28 cellular contexts compared by ENCODE assay signal in the genomic region with DNA sequence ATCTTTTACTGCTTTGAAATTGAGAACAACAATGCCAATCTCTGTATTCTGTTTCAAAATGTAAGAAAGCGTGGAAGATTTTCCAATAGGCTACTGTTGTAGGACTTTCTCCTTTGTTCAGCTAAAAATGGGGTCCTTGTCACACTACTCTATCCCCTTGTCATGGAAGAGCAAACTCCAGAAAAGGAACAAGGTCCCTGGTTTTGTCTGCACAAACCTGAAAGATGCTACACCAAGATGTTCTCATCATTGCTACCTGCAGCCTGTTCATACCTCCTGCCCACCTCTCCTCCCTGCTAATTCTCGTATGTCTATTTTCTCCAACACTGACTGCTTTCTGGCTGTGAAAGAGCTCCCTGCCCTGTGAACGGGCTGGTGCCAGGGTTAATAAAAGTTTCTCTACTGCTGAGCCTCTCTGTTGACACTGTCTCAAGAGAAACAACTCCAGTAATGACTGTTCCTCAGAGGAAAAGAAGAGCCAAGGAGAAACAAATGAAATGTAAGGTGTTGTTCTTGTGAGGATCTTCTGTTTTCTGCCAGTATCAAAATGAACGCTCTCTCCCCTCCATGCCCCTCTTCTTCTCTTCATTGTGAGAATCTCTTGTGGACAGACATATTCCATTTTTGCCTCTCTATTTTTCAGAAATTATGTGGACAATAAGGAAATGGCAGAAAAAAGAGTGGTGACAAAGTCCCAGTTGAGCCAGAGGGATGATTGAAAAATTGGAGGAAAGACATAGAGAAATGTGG.
DNase-seq lines count a peak whose midpoint lies in the region; FAIRE-seq and TF ChIP-seq lines count a peak whose summit lies in the region.
"Had no signal": no experiment of that assay in that cellular context is flagged by ENCODE, and none has a peak within 500 bp of the region (broad histone marks: within the 10 kb centered on the region; RNA-seq: fewer than 3 reads in every experiment).

No MANE protein-coding gene starts in this region.

- H3K36me3 Mint-ChIP-seq in CD8-positive, alpha-beta memory T cell, result peaks cover 0 to 2% (median 0%) of the 10 kb centered on the region in 3 donors

- no peak for DNase-seq in CD8-positive, alpha-beta memory T cell
- DNase-seq in OCI-M1 (lab: John Stamatoyannopoulos, UW) (peak; percentile 54), keratinocyte (ENCODE audit: low read depth, low spot score) (no peak), DMS114 treated with DMSO at 0.1 percent for 48 hours (lab: John Stamatoyannopoulos, UW; ENCODE audit: unreplicated experiment) (no peak), NCI-H524 (lab: John Stamatoyannopoulos, UW) (no peak)
- no peak for DNase-seq in stimulated activated CD4-positive, alpha-beta T cell treated with anti-CD3 and anti-CD28 coated beads, Interleukin-2, amount 100 ng/mL, for 48 hours
- DNase-seq: ACHN; BE2C; Calu3; DMS153; DND-41; Kasumi-1; MV-4-11; NCI-H1105; NCI-H1436 treated with DMSO at 0.1 percent for 48 hours; NCI-H1930; NCI-H446; NCI-H526; NCI-H82; NK-92 treated with Interleukin-12 subunit alpha and Interleukin-12 subunit beta, amount 100 ng/mL, for 24 hours; PC-9; RPMI8226; SHP77 had no signal

- no peaks in the 10 kb centered on the region for H4K20me1 ChIP-seq in keratinocyte (ENCODE audit: control insufficient read depth, extremely low read depth, insufficient read depth, low read length)

- H3K27me3 Mint-ChIP-seq in CD8-positive, alpha-beta memory T cell, result peaks cover 2 to 17% of the 10 kb centered on the region in 2 donors

- POLR2A ChIA-PET in CD8-positive, alpha-beta memory T cell (lab: Charles Lee), result no interaction called here

- H3K36me3 ChIP-seq in CD8-positive, alpha-beta memory T cell (ENCODE audit: insufficient read depth, low read length), result no peaks in the 10 kb centered on the region
- H3K36me3 ChIP-seq in keratinocyte (ENCODE audit: control insufficient read depth in 2 of 2, extremely low read depth in 1 of 2, insufficient read depth in 2 of 2, low read length in 2 of 2), result no peaks in the 10 kb centered on the region
- no peaks in the 10 kb centered on the region for H3K36me3 ChIP-seq in parathyroid adenoma (ENCODE audit: control insufficient read depth, insufficient read depth, low read length)
- H3K36me3 ChIP-seq: BE2C had no signal

- H3K4me3 Mint-ChIP-seq in CD8-positive, alpha-beta memory T cell, result no peak overlapping the region
- H3K4me3 Mint-ChIP-seq: CD14-positive monocyte had no signal

- H3K9me3 Mint-ChIP-seq in CD8-positive, alpha-beta memory T cell, result peaks cover 0 to 2% (median 0%) of the 10 kb centered on the region in 5 donors

- H3K4me1 Mint-ChIP-seq in CD8-positive, alpha-beta memory T cell, result no peaks in the 10 kb centered on the region

- H3K27ac Mint-ChIP-seq in CD8-positive, alpha-beta memory T cell, result no peak overlapping the region

- peak overlapping the region; percentile 80 for H3K27ac ChIP-seq in CD8-positive, alpha-beta memory T cell (ENCODE audit: low read depth, low read length)
- H3K27ac ChIP-seq in keratinocyte (ENCODE audit: control insufficient read depth, insufficient read depth, low read length), result no peak overlapping the region
- peak overlapping the region; percentile 69 for H3K27ac ChIP-seq in parathyroid adenoma
- H3K27ac ChIP-seq: 22Rv1, PC-9 had no signal

- FAIRE-seq in keratinocyte (lab: Jason Lieb, UNC), result peak; percentile 5
- FAIRE-seq: GM12892, H54 had no signal

- no peaks in the 10 kb centered on the region for H3K27me3 ChIP-seq in CD8-positive, alpha-beta memory T cell (ENCODE audit: insufficient read depth, low read length, poor library complexity, severe bottlenecking)
- H3K27me3 ChIP-seq in keratinocyte (ENCODE audit: control insufficient read depth, extremely low read depth, insufficient read depth, low read length) (no peaks in the 10 kb centered on the region), parathyroid adenoma (ENCODE audit: control insufficient read depth, insufficient read depth, low read length) (no peaks in the 10 kb centered on the region)
- H3K27me3 ChIP-seq: BE2C had no signal

- no peaks in the 10 kb centered on the region for H3K4me1 ChIP-seq in CD8-positive, alpha-beta memory T cell (ENCODE audit: insufficient read depth, low read length)
- no peaks in the 10 kb centered on the region for H3K4me1 ChIP-seq in keratinocyte (ENCODE audit: control insufficient read depth, extremely low read depth, insufficient read depth, low read length)
- H3K4me1 ChIP-seq in parathyroid adenoma, result peaks cover 69% of the 10 kb centered on the region

- H3K9me3 ChIP-seq in CD8-positive, alpha-beta memory T cell (ENCODE audit: low read length), result no peaks in the 10 kb centered on the region
- H3K9me3 ChIP-seq in keratinocyte (ENCODE audit: control insufficient read depth, low read depth, low read length), result no peaks in the 10 kb centered on the region
- no peaks in the 10 kb centered on the region for H3K9me3 ChIP-seq in parathyroid adenoma (ENCODE audit: control insufficient read depth, low read length)
- H3K9me3 ChIP-seq: BE2C had no signal

- H3K9ac ChIP-seq in keratinocyte (ENCODE audit: control insufficient read depth, extremely low read depth, insufficient read depth, low read length) (no peak overlapping the region), parathyroid adenoma (no peak overlapping the region)

- H3K79me2 ChIP-seq in keratinocyte (ENCODE audit: control insufficient read depth, insufficient read depth, low read length), result no peaks in the 10 kb centered on the region
- no peaks in the 10 kb centered on the region for H3K79me2 ChIP-seq in parathyroid adenoma

- no peak overlapping the region for H2AFZ ChIP-seq in keratinocyte (ENCODE audit: control insufficient read depth, low read length)
- peak overlapping the region; percentile 71 for H2AFZ ChIP-seq in parathyroid adenoma
- H2AFZ ChIP-seq: PC-9 had no signal

- dilution Hi-C loops in keratinocyte (cut with MboI; ENCODE audit: extremely low pct_ligation_motif_present, low sequenced_read_pairs), result no loop called here

- no peak overlapping the region for H3K4me3 ChIP-seq in CD8-positive, alpha-beta memory T cell (ENCODE audit: low read length)
- H3K4me3 ChIP-seq in keratinocyte (ENCODE audit: control insufficient read depth in 2 of 3, extremely low read depth in 1 of 3, insufficient read depth in 2 of 3, low read depth in 1 of 3, low read length in 3 of 3), result no peak overlapping the region
- H3K4me3 ChIP-seq in parathyroid adenoma (ENCODE audit: low read depth, low read length), result no peak overlapping the region
- H3K4me3 ChIP-seq: PC-9 had no signal

- H3K9me1 ChIP-seq in keratinocyte (ENCODE audit: control insufficient read depth, extremely low read depth, insufficient read depth, low read length), result no peaks in the 10 kb centered on the region

- CTCF ChIA-PET in CD8-positive, alpha-beta memory T cell (lab: Charles Lee), result no interaction called here

- H3K4me2 ChIP-seq in keratinocyte (ENCODE audit: control insufficient read depth, extremely low read depth, insufficient read depth, low read depth, low read length) (no peak overlapping the region), parathyroid adenoma (ENCODE audit: low read length) (no peak overlapping the region)
- H3K4me2 ChIP-seq: PC-9 had no signal

- TF ChIP-seq CTCF in keratinocyte (optimal IDR thresholded peaks at IDR 0.05 in 1 of 3, IDR thresholded peaks at IDR 0.05 in 1 of 3, conservative IDR thresholded peaks at IDR 0.05 in 1 of 3; ENCODE audit: extremely low read depth in 1 of 3, insufficient read depth in 2 of 3, low read length in 3 of 3), result no peak
- no peak for TF ChIP-seq CTCF in parathyroid adenoma (IDR thresholded peaks at IDR 0.05)
